15 cellular contexts compared by ENCODE assay signal in the genomic region with DNA sequence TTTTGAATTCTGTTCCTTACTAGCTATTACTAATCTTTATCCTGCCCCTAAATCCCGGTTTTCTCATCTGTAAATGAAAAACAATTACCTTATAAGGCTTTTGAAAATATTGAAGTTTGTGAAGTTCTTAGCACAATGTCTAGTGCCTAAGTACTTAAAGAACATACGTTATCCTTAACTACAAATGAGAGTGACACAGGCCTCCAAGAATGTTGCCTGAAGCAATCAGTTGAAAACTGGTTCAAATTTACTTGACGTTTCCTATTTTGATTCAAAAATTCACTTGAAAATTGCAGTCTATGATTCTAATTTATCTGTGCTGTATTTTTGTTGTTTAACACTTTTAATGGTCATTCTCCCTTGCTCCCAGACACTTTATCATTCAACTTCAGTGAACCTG. TPM values are rescaled to one million over a fixed set of nuclear protein-coding genes. Genes with fewer than 3 reads are reported as not detected.
DNase-seq lines count a peak whose midpoint lies in the region; ATAC-seq and TF ChIP-seq lines count a peak whose summit lies in the region.
"Had no signal": no experiment of that assay in that cellular context is flagged by ENCODE, and none has a peak within 500 bp of the region (broad histone marks: within the 10 kb centered on the region; RNA-seq: fewer than 3 reads in every experiment).

No MANE protein-coding gene starts in this region.

- no CpG with 5 or more reads among the region's 3 CpGs for WGBS in IMR-90 (ENCODE audit: extremely low coverage in 2 of 2, insufficient read length in 1 of 2), 2 experiments
- 29% methylated on average over 3 of the region's 3 CpGs for WGBS in mammary epithelial cell (ENCODE audit: low coverage, missing lambda C conversion rate)
- 82 to 91% (median 88%) methylated on average over 3 of the region's 3 CpGs for WGBS in psoas muscle, 3 donors

- no peaks in the 10 kb centered on the region for H3K27me3 Mint-ChIP-seq in CD8-positive, alpha-beta T cell (ENCODE audit: low read depth)
- H3K27me3 Mint-ChIP-seq: B cell had no signal

- H3K23ac ChIP-seq in IMR-90 (ENCODE audit: low read depth, low read length), result no peak overlapping the region

- peaks cover 7% of the 10 kb centered on the region for H3K79me2 ChIP-seq in mammary epithelial cell (ENCODE audit: insufficient read depth, low read length)

- no peaks in the 10 kb centered on the region for H3K9me3 Mint-ChIP-seq in CD8-positive, alpha-beta T cell

- H3K4me2 ChIP-seq in IMR-90 (ENCODE audit: low read depth, low read length) (no peak overlapping the region), mammary epithelial cell (ENCODE audit: insufficient read depth, low read depth, low read length) (peak overlapping the region; percentile 54)

- no peaks in the 10 kb centered on the region for H3K9me1 ChIP-seq in IMR-90 (ENCODE audit: insufficient read depth, low read length)

- no peaks in the 10 kb centered on the region for H3K9me3 ChIP-seq in CD8-positive, alpha-beta T cell (ENCODE audit: low read length)
- H3K9me3 ChIP-seq in IMR-90 (ENCODE audit: control insufficient read depth, insufficient read depth, low read length), result no peaks in the 10 kb centered on the region
- H3K9me3 ChIP-seq in mammary epithelial cell (replicated peaks; ENCODE audit: insufficient read depth, low read length), result no peaks in the 10 kb centered on the region
- H3K9me3 ChIP-seq in psoas muscle, result no peaks in the 10 kb centered on the region
- H3K9me3 ChIP-seq: gastrocnemius medialis had no signal

- CTCF ChIA-PET in CD8-positive, alpha-beta T cell (lab: Charles Lee), result no interaction called here
- CTCF ChIA-PET in IMR-90 (lab: Yijun Ruan, JAX) (no interaction called here), mammary epithelial cell (lab: Charles Lee; ENCODE audit: low non-redundant PET) (no interaction called here)

- TF ChIP-seq CTCF in CD8-positive, alpha-beta T cell (IDR thresholded peaks at IDR 0.05), result no peak
- TF ChIP-seq CTCF in IMR-90 (conservative IDR thresholded peaks at IDR 0.05; ENCODE audit: low read depth, low read length) (no peak), mammary epithelial cell (conservative IDR thresholded peaks at IDR 0.05 in 1 of 2, IDR thresholded peaks at IDR 0.05 in 1 of 2; ENCODE audit: extremely low read depth in 1 of 2, insufficient read depth in 1 of 2, low read depth in 1 of 2, low read length in 2 of 2) (no peak), psoas muscle (IDR thresholded peaks at IDR 0.05) (no peak)

- in situ Hi-C loops in IMR-90 (cut with MboI; ENCODE audit: low sequenced_read_pairs) (no loop called here), mammary epithelial cell (cut with MboI; ENCODE audit: low sequenced_read_pairs in 2 of 2) (no loop called here)

- peak overlapping the region; percentile 48 for H2BK5ac ChIP-seq in IMR-90 (ENCODE audit: low read depth, low read length, poor library complexity, severe bottlenecking)

- no peak for ATAC-seq in CD8-positive, alpha-beta T cell
- ATAC-seq in IMR-90 (ENCODE audit: low read depth) (no peak), GM21723 (IDR thresholded peaks at IDR 0.05; ENCODE audit: unreplicated experiment) (no peak), psoas muscle (no peak), HG03175 (IDR thresholded peaks at IDR 0.05; ENCODE audit: unreplicated experiment) (no peak)
- ATAC-seq: gastrocnemius medialis had no signal

- no peak overlapping the region for H4K5ac ChIP-seq in IMR-90 (ENCODE audit: low read depth, low read length)

- H3K27ac ChIP-seq in CD8-positive, alpha-beta T cell (ENCODE audit: low read depth, low read length), result no peak overlapping the region
- H3K27ac ChIP-seq in IMR-90 (ENCODE audit: insufficient read depth, low read length) (no peak overlapping the region), mammary epithelial cell (ENCODE audit: insufficient read depth, low read depth, low read length) (no peak overlapping the region), psoas muscle (no peak overlapping the region)
- H3K27ac ChIP-seq: gastrocnemius medialis had no signal

- H2BK15ac ChIP-seq in IMR-90 (ENCODE audit: low read depth, low read length), result no peak overlapping the region

- H3K14ac ChIP-seq in IMR-90 (replicated peaks; ENCODE audit: low read depth, low read length), result no peak overlapping the region

- peaks cover 32% of the 10 kb centered on the region for H3K4me1 ChIP-seq in CD8-positive, alpha-beta T cell (ENCODE audit: insufficient read depth, low read length)
- H3K4me1 ChIP-seq in IMR-90 (ENCODE audit: control insufficient read depth, insufficient read depth, low read length) (0 out of 2 replicates have a peak, but pooled peaks cover 2% of the 10 kb centered on the region), mammary epithelial cell (ENCODE audit: insufficient read depth, low read length) (peaks cover 14% of the 10 kb centered on the region), psoas muscle (peaks cover 3% of the 10 kb centered on the region)

- POLR2A ChIA-PET in CD8-positive, alpha-beta T cell (lab: Charles Lee), result interaction anchor here (0.8 to 1.5 kb wide), 3 partner anchors 9 to 52 kb away, joined by 3 to 4 read pairs (median 3); partner anchors contain the start of gene TRMT10C
- POLR2A ChIA-PET in IMR-90 (lab: Charles Lee; ENCODE audit: unreplicated experiment), result no interaction called here

- no peak overlapping the region for H3K4me3 ChIP-seq in CD8-positive, alpha-beta T cell (ENCODE audit: low read depth, low read length)
- H3K4me3 ChIP-seq in IMR-90 (ENCODE audit: insufficient read depth, low read depth, low read length) (no peak overlapping the region), mammary epithelial cell (replicated peaks in 1 of 3; ENCODE audit: insufficient read depth in 1 of 3, low read depth in 2 of 3, low read length in 3 of 3) (no peak overlapping the region), psoas muscle (no peak overlapping the region)
- H3K4me3 ChIP-seq: gastrocnemius medialis had no signal

- no peak overlapping the region; a peak in 1 of 4 replicates for H4K8ac ChIP-seq in IMR-90 (ENCODE audit: low read depth in 2 of 2, low read length in 2 of 2)

- H3K36me3 ChIP-seq in CD8-positive, alpha-beta T cell (ENCODE audit: insufficient read depth, low read length), result no peaks in the 10 kb centered on the region
- H3K36me3 ChIP-seq in IMR-90 (ENCODE audit: control insufficient read depth, insufficient read depth, low read length) (no peaks in the 10 kb centered on the region), mammary epithelial cell (ENCODE audit: insufficient read depth, low read length) (no peaks in the 10 kb centered on the region), psoas muscle (ENCODE audit: insufficient read depth in 1 of 2, low read depth in 1 of 2) (peaks cover 0 to 3% of the 10 kb centered on the region in 2 donors)

- dilution Hi-C loops in IMR-90 (cut with HindIII; ENCODE audit: low sequenced_read_pairs, unreplicated experiment) (no loop called here), mammary epithelial cell (cut with HindIII; ENCODE audit: low sequenced_read_pairs) (no loop called here)

- H2AK9ac ChIP-seq in IMR-90 (replicated peaks; ENCODE audit: low read depth, low read length, poor library complexity), result no peak overlapping the region

- no peak overlapping the region for H4K91ac ChIP-seq in IMR-90 (ENCODE audit: insufficient read depth, low read depth, low read length)

- H3K9ac ChIP-seq in IMR-90 (ENCODE audit: low read depth, low read length) (no peak overlapping the region), mammary epithelial cell (ENCODE audit: insufficient read depth, low read length) (no peak overlapping the region)

- H2AFZ ChIP-seq in IMR-90 (replicated peaks; ENCODE audit: low read length, poor library complexity) (no peak overlapping the region), mammary epithelial cell (ENCODE audit: low read depth, low read length) (peak overlapping the region; percentile 11)

- DNase-seq in CD8-positive, alpha-beta T cell, result no peak
- DNase-seq in IMR-90, result peak; percentile 53
- peak; percentile 31 for DNase-seq in mammary epithelial cell
- peak; percentile 72 for DNase-seq in iris pigment epithelial cell (ENCODE audit: low read depth)
- DNase-seq in DMS 273 treated with DMSO at 0.1 percent for 48 hours (lab: John Stamatoyannopoulos, UW), result no peak
- no peak for DNase-seq in psoas muscle
- DNase-seq: activated CD4-positive, CD25-positive, alpha-beta regulatory T cell; activated CD8-positive, alpha-beta memory T cell treated with anti-CD3 and anti-CD28 coated beads, Interleukin-2, amount 50 U/mL, for 48 hours; DMS79; gastrocnemius medialis; NCI-H1417 treated with DMSO at 0.1 percent for 48 hours; stimulated activated CD4-positive, alpha-beta T cell treated with anti-CD3 and anti-CD28 coated beads, Interleukin-2, amount 100 ng/mL, for 24 hours had no signal

- intact Hi-C loops in CD8-positive, alpha-beta T cell (cut with DNase I, micrococcal nuclease), result loop anchor here in 1 of 2 experiments (5.0 kb wide), 3 partner anchors 33 to 133 kb away; no protein-coding TSS in a partner anchor
- intact Hi-C loops in IMR-90 (cut with micrococcal nuclease), result no loop called here
- intact Hi-C loops in mammary epithelial cell (cut with micrococcal nuclease), result loop anchor here (5.0 to 10.0 kb wide), 3 partner anchors 62 to 615 kb away; partner anchors contain the start of gene PCNP
- intact Hi-C loops in psoas muscle (cut with DNase I), result no loop called here

- BruUV-seq in IMR-90 (replicated peaks; lab: Mats Ljungman, UMichigan), result no TSS peak
- no TSS peak for BruUV-seq in mammary epithelial cell (replicated peaks; lab: Mats Ljungman, UMichigan)

- H3K4me3 Mint-ChIP-seq in CD8-positive, alpha-beta T cell, result no peak overlapping the region
- H3K4me3 Mint-ChIP-seq: B cell had no signal

- H4K20me1 ChIP-seq in IMR-90 (ENCODE audit: insufficient read depth, low read length) (no peaks in the 10 kb centered on the region), mammary epithelial cell (ENCODE audit: insufficient read depth, low read length) (no peaks in the 10 kb centered on the region)

- peak overlapping the region; percentile 10 for H3K27ac Mint-ChIP-seq in CD8-positive, alpha-beta T cell
- H3K27ac Mint-ChIP-seq: B cell had no signal

- H2AK5ac ChIP-seq in IMR-90 (ENCODE audit: low read depth, low read length), result no peak overlapping the region

- no peak overlapping the region for H3K56ac ChIP-seq in IMR-90 (ENCODE audit: extremely low read depth, insufficient read depth, low read length)

- no peak overlapping the region for H3K4ac ChIP-seq in IMR-90 (ENCODE audit: low read depth, low read length)

- no peak overlapping the region for H2BK20ac ChIP-seq in IMR-90 (ENCODE audit: low read depth, low read length)

- H3K18ac ChIP-seq in IMR-90 (ENCODE audit: low read depth, low read length), result no peak overlapping the region

- H3K36me3 Mint-ChIP-seq in CD8-positive, alpha-beta T cell, result peaks cover 24% of the 10 kb centered on the region

- H3K4me1 Mint-ChIP-seq in CD8-positive, alpha-beta T cell (ENCODE audit: low read depth), result peaks cover 75% of the 10 kb centered on the region

- no peak for TF ChIP-seq RAD21 in IMR-90 (IDR thresholded peaks at IDR 0.05; ENCODE audit: low read length)

- H3K27me3 ChIP-seq in CD8-positive, alpha-beta T cell (ENCODE audit: insufficient read depth, low read length), result no peaks in the 10 kb centered on the region
- H3K27me3 ChIP-seq in IMR-90 (ENCODE audit: control insufficient read depth, insufficient read depth, low read length) (no peaks in the 10 kb centered on the region), mammary epithelial cell (ENCODE audit: insufficient read depth, low read length) (no peaks in the 10 kb centered on the region), psoas muscle (ENCODE audit: insufficient read depth in 3 of 3, low read length in 2 of 3) (no peaks in the 10 kb centered on the region)
- H3K27me3 ChIP-seq: gastrocnemius medialis had no signal

- no peak overlapping the region for H2BK120ac ChIP-seq in IMR-90 (ENCODE audit: low read depth, low read length)

- TF ChIP-seq POLR2A in IMR-90 (IDR thresholded peaks at IDR 0.05; ENCODE audit: low read depth, low read length), result no peak

- H3K79me1 ChIP-seq in IMR-90 (ENCODE audit: low read depth in 1 of 2, low read length in 2 of 2), result peaks cover 5 to 36% of the 10 kb centered on the region in 2 experiments; a peak in 3 of 4 replicates

RNA-seq across cellular contexts. Expression of gene SENP7, which starts 3.2 kb away (rescaled TPM):
- 10 to 100 TPM; 28.3 to 29.1 TPM for total RNA-seq in CD8-positive, alpha-beta T cell
- total RNA-seq in IMR-90 (2012; rRNA removed) (8.4 and 14.7 TPM in 2 replicates), mammary epithelial cell (1 to 10 TPM; 7.2 to 8.9 TPM), psoas muscle (1 to 10 TPM; 7.7 to 8.7 (median 8.2) TPM)
- polyA plus RNA-seq in IMR-90 (2012; rRNA removed) (4.4 and 5.5 TPM in 2 replicates), mammary epithelial cell (1.3 TPM), psoas muscle (1 to 10 TPM; 4.2 to 4.7 (median 4.4) TPM)
- polyA plus RNA-seq in IMR-90 (2012; cell fraction: cytosol; rRNA removed), result 0.20 and 0.26 TPM in 2 replicates
- 2.2 and 23.6 TPM in 2 replicates for polyA plus RNA-seq in IMR-90 (2012; cell fraction: nucleus; rRNA removed; ENCODE audit: low replicate concordance)
- polyA minus RNA-seq in mammary epithelial cell, result 0.88 TPM

RNA-seq across cellular contexts. Expression of gene TRMT10C, which starts 51.9 kb away (rescaled TPM):
- 10 to 100 TPM; 41.5 to 44.0 TPM for total RNA-seq in CD8-positive, alpha-beta T cell
- total RNA-seq in IMR-90 (2012; rRNA removed), result 17.0 and 27.2 TPM in 2 replicates
- 11.6 and 13.6 TPM in 2 replicates for polyA plus RNA-seq in IMR-90 (2012; rRNA removed)
- polyA plus RNA-seq in IMR-90 (2012; cell fraction: cytosol; rRNA removed), result 2.5 and 2.8 TPM in 2 replicates
- 1.2 and 4.6 TPM in 2 replicates for polyA plus RNA-seq in IMR-90 (2012; cell fraction: nucleus; rRNA removed; ENCODE audit: low replicate concordance)
- total RNA-seq in mammary epithelial cell, result 10 to 100 TPM; 21.8 to 27.9 TPM
- polyA plus RNA-seq in mammary epithelial cell, result 23.9 TPM
- 7.3 TPM for polyA minus RNA-seq in mammary epithelial cell
- 10 to 100 TPM; 23.4 to 34.6 (median 26.8) TPM for total RNA-seq in psoas muscle
- polyA plus RNA-seq in psoas muscle, result 10 to 100 TPM; 27.8 to 64.0 (median 50.9) TPM

Comparison
In these comparisons a context has a peak if more than half of its experiments do, and no peak if none do; other contexts are left out.
1. DNase-seq: peak in IMR-90 (single experiment), mammary epithelial cell (single experiment) and iris pigment epithelial cell (single experiment); none in CD8-positive, alpha-beta T cell (0 of 7), DMS 273 treated with DMSO at 0.1 percent for 48 hours (single experiment) and psoas muscle (0 of 2).